24 cellular contexts compared by ENCODE assay signal in genomic region chr16:17566075-17566474, GRCh38.
"Had no signal": no experiment of that assay in that cellular context is flagged by ENCODE, and none has a peak within 500 bp of the region (broad histone marks: within the 10 kb centered on the region; RNA-seq: fewer than 3 reads in every experiment).

No MANE protein-coding gene starts in this region.

- H3K36me3 Mint-ChIP-seq: activated CD8-positive, alpha-beta memory T cell treated with anti-CD3 and anti-CD28 coated beads, Interleukin-2, amount 10 ng/mL, durations not matched to agents 7 days and 5 days; activated naive CD4-positive, alpha-beta T cell treated with anti-CD3 and anti-CD28 coated beads, Interleukin-2, amount 50 U/mL, for 24 hours had no signal

- H3K27me3 ChIP-seq: ascending aorta, body of pancreas, cardiac muscle cell, Peyer's patch had no signal

- H3K4me1 ChIP-seq: ascending aorta, body of pancreas, Peyer's patch had no signal

- H3K9me3 ChIP-seq: ascending aorta, body of pancreas, Peyer's patch had no signal

- ATAC-seq: activated CD4-positive, CD25-positive, alpha-beta regulatory T cell treated with anti-CD3 and anti-CD28 coated beads, Interleukin-2, amount 50 U/mL, for 24 hours; activated CD8-positive, alpha-beta memory T cell treated with anti-CD3 and anti-CD28 coated beads, Interleukin-2, amount 10 ng/mL, durations not matched to agents 7 days and 5 days; activated CD8-positive, alpha-beta T cell treated with anti-CD3 and anti-CD28 coated beads for 36 hours; activated naive CD8-positive, alpha-beta T cell treated with anti-CD3 and anti-CD28 coated beads, Interleukin-2, amount 50 U/mL, for 24 hours; body of pancreas had no signal

- H3K9me3 Mint-ChIP-seq: activated CD8-positive, alpha-beta T cell treated with anti-CD3 and anti-CD28 coated beads for 36 hours; activated naive CD4-positive, alpha-beta T cell treated with anti-CD3 and anti-CD28 coated beads, Interleukin-2, amount 50 U/mL, for 24 hours; activated naive CD8-positive, alpha-beta T cell treated with anti-CD3 and anti-CD28 coated beads, Interleukin-2, amount 50 U/mL, for 24 hours; activated T-cell treated with anti-CD3 and anti-CD28 coated beads, Interleukin-2, amount 50 U/mL, for 24 hours; activated T-helper 1 cell treated with anti-CD3 and anti-CD28 coated beads, Interleukin-12 subunit alpha, Interleukin-12 subunit beta, Interleukin-2, Interleukin-4 antibody, amounts not matched to agents 30 ng/mL and 10 ng/mL and 1 ng/mL, durations not matched to agents 14 hours and 24 hours and 36 hours; T-helper 1 cell treated with Interleukin-12 subunit alpha and Interleukin-12 subunit beta and Interleukin-4 antibody, amounts not matched to agents 30 μg/mL and 1 μg/mL, for 36 hours had no signal

- H3K27ac Mint-ChIP-seq: activated CD8-positive, alpha-beta memory T cell treated with anti-CD3 and anti-CD28 coated beads, Interleukin-2, amount 10 ng/mL, durations not matched to agents 7 days and 5 days; activated CD8-positive, alpha-beta T cell treated with anti-CD3 and anti-CD28 coated beads for 36 hours; activated naive CD4-positive, alpha-beta T cell treated with anti-CD3 and anti-CD28 coated beads, Interleukin-2, amount 50 U/mL, for 24 hours; activated naive CD8-positive, alpha-beta T cell treated with anti-CD3 and anti-CD28 coated beads, Interleukin-2, amount 50 U/mL, for 24 hours; activated T-cell treated with anti-CD3 and anti-CD28 coated beads, Interleukin-2, amount 50 U/mL, for 24 hours; activated T-helper 1 cell treated with anti-CD3 and anti-CD28 coated beads, Interleukin-12 subunit alpha, Interleukin-12 subunit beta, Interleukin-2, Interleukin-4 antibody, amounts not matched to agents 30 ng/mL and 10 ng/mL and 1 ng/mL, durations not matched to agents 14 hours and 24 hours and 36 hours; T-helper 1 cell treated with Interleukin-12 subunit alpha and Interleukin-12 subunit beta and Interleukin-4 antibody, amounts not matched to agents 30 μg/mL and 1 μg/mL, for 36 hours had no signal

- H3K4me3 Mint-ChIP-seq: activated CD8-positive, alpha-beta memory T cell treated with anti-CD3 and anti-CD28 coated beads, Interleukin-2, amount 10 ng/mL, durations not matched to agents 7 days and 5 days; activated CD8-positive, alpha-beta T cell treated with anti-CD3 and anti-CD28 coated beads for 36 hours; activated naive CD4-positive, alpha-beta T cell treated with anti-CD3 and anti-CD28 coated beads, Interleukin-2, amount 50 U/mL, for 24 hours; activated naive CD8-positive, alpha-beta T cell treated with anti-CD3 and anti-CD28 coated beads, Interleukin-2, amount 50 U/mL, for 24 hours; activated T-cell treated with anti-CD3 and anti-CD28 coated beads, Interleukin-2, amount 50 U/mL, for 24 hours; activated T-helper 1 cell treated with anti-CD3 and anti-CD28 coated beads, Interleukin-12 subunit alpha, Interleukin-12 subunit beta, Interleukin-2, Interleukin-4 antibody, amounts not matched to agents 30 ng/mL and 10 ng/mL and 1 ng/mL, durations not matched to agents 14 hours and 24 hours and 36 hours; T-helper 1 cell treated with Interleukin-12 subunit alpha and Interleukin-12 subunit beta and Interleukin-4 antibody, amounts not matched to agents 30 μg/mL and 1 μg/mL, for 36 hours had no signal

- H3K27ac ChIP-seq: ascending aorta, body of pancreas, cardiac muscle cell, Peyer's patch had no signal

- H3K36me3 ChIP-seq: ascending aorta, cardiac muscle cell, Peyer's patch had no signal

- DNase-seq: activated CD4-positive, alpha-beta T cell treated with anti-CD3 and anti-CD28 coated beads for 4 hours; activated CD8-positive, alpha-beta memory T cell treated with anti-CD3 and anti-CD28 coated beads, Interleukin-2, amount 10 ng/mL, durations not matched to agents 7 days and 5 days; activated CD8-positive, alpha-beta T cell treated with anti-CD3 and anti-CD28 coated beads for 36 hours; activated effector memory CD4-positive, alpha-beta T cell treated with Interleukin-2 at 50 U/mL for 16 hours; activated naive CD4-positive, alpha-beta T cell; activated naive CD8-positive, alpha-beta T cell treated with anti-CD3 and anti-CD28 coated beads, Interleukin-2, amount 50 U/mL, for 24 hours; activated T-cell treated with anti-CD3 and anti-CD28 coated beads, Interleukin-2, amount 50 U/mL, for 24 hours; amniotic stem cell; body of pancreas; NCI-H1105 treated with DMSO at 0.1 percent for 48 hours; NCI-H1436 treated with DMSO at 0.1 percent for 48 hours; NCI-H187; NCI-H2081; NCI-H510A treated with DMSO at 0.1 percent for 48 hours; NCI-H69; NK-92 treated with Interleukin-12 subunit alpha and Interleukin-12 subunit beta, amount 100 ng/mL, for 24 hours; Peyer's patch; SHP77 treated with DMSO at 0.1 percent for 48 hours had no signal

- H3K4me1 Mint-ChIP-seq: activated CD8-positive, alpha-beta memory T cell treated with anti-CD3 and anti-CD28 coated beads, Interleukin-2, amount 10 ng/mL, durations not matched to agents 7 days and 5 days; activated naive CD4-positive, alpha-beta T cell treated with anti-CD3 and anti-CD28 coated beads, Interleukin-2, amount 50 U/mL, for 24 hours; activated naive CD8-positive, alpha-beta T cell treated with anti-CD3 and anti-CD28 coated beads, Interleukin-2, amount 50 U/mL, for 24 hours had no signal

- H3K4me3 ChIP-seq: ascending aorta, body of pancreas, cardiac muscle cell, Peyer's patch had no signal
